Comparison of ENCODE assay signal across 1 cellular context in the genomic region with DNA sequence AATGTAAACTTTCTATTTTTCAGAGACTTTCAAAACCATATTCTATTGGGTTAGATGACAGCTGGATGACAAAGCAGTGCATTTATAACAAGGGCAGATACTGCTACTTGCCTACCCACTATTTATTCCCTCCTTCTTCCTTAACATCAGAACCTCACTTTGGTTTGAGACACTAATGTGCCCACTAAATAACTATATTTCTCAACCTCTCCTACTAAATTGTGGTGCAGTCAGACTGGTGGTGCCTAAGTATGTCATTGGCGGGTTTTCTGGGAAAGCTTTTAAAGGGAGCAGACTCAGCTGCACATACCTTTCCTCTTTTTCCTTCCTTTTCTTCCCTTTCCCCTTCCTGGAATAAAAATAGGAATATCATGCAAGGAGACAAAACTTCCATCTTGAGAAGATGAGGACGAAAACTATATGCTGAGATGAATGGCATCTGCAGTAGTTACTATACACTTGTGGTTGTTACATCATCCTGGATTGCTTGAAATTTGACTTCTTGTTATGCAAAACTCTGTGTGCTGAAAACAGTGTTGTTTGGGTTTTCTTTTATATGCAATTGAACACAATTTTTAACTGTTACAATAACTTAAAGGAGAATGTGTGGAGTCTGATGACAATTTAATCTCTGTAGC.
TF ChIP-seq lines count a peak whose summit lies in the region.

No MANE protein-coding gene starts in this region.

TF ChIP-seq in K562, 482 proteins besides CTCF, POLR2A, EP300 and RAD21 (continued from another document):
- TF ChIP-seq, protein P1, sequence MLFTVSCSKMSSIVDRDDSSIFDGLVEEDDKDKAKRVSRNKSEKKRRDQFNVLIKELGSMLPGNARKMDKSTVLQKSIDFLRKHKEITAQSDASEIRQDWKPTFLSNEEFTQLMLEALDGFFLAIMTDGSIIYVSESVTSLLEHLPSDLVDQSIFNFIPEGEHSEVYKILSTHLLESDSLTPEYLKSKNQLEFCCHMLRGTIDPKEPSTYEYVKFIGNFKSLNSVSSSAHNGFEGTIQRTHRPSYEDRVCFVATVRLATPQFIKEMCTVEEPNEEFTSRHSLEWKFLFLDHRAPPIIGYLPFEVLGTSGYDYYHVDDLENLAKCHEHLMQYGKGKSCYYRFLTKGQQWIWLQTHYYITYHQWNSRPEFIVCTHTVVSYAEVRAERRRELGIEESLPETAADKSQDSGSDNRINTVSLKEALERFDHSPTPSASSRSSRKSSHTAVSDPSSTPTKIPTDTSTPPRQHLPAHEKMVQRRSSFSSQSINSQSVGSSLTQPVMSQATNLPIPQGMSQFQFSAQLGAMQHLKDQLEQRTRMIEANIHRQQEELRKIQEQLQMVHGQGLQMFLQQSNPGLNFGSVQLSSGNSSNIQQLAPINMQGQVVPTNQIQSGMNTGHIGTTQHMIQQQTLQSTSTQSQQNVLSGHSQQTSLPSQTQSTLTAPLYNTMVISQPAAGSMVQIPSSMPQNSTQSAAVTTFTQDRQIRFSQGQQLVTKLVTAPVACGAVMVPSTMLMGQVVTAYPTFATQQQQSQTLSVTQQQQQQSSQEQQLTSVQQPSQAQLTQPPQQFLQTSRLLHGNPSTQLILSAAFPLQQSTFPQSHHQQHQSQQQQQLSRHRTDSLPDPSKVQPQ (CRISPR knock-in tag; IDR thresholded peaks at IDR 0.05; ENCODE audit: borderline replicate concordance) = no peak
- TF ChIP-seq, protein P2, sequence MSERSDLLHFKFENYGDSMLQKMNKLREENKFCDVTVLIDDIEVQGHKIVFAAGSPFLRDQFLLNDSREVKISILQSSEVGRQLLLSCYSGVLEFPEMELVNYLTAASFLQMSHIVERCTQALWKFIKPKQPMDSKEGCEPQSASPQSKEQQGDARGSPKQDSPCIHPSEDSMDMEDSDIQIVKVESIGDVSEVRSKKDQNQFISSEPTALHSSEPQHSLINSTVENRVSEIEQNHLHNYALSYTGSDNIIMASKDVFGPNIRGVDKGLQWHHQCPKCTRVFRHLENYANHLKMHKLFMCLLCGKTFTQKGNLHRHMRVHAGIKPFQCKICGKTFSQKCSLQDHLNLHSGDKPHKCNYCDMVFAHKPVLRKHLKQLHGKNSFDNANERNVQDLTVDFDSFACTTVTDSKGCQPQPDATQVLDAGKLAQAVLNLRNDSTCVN (CRISPR knock-in tag; IDR thresholded peaks at IDR 0.05) = no peak
- TF ChIP-seq ZNF354B (CRISPR knock-in tag; IDR thresholded peaks at IDR 0.05) = no peak
- TF ChIP-seq SMAD3 (CRISPR knock-in tag; conservative IDR thresholded peaks at IDR 0.05) = no peak
- no peak for TF ChIP-seq PYGO2 (tag; IDR thresholded peaks at IDR 0.05)
- TF ChIP-seq, protein P3, sequence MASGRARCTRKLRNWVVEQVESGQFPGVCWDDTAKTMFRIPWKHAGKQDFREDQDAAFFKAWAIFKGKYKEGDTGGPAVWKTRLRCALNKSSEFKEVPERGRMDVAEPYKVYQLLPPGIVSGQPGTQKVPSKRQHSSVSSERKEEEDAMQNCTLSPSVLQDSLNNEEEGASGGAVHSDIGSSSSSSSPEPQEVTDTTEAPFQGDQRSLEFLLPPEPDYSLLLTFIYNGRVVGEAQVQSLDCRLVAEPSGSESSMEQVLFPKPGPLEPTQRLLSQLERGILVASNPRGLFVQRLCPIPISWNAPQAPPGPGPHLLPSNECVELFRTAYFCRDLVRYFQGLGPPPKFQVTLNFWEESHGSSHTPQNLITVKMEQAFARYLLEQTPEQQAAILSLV (tag; IDR thresholded peaks at IDR 0.05) = peak; percentile 51
- TF ChIP-seq RCOR1 (IDR thresholded peaks at IDR 0.05; ENCODE audit: borderline replicate concordance in 1 of 2, low read depth in 2 of 2, low read length in 2 of 2) = no peak
